Comparison of ENCODE assay signal across 8 cellular contexts in the genomic region with DNA sequence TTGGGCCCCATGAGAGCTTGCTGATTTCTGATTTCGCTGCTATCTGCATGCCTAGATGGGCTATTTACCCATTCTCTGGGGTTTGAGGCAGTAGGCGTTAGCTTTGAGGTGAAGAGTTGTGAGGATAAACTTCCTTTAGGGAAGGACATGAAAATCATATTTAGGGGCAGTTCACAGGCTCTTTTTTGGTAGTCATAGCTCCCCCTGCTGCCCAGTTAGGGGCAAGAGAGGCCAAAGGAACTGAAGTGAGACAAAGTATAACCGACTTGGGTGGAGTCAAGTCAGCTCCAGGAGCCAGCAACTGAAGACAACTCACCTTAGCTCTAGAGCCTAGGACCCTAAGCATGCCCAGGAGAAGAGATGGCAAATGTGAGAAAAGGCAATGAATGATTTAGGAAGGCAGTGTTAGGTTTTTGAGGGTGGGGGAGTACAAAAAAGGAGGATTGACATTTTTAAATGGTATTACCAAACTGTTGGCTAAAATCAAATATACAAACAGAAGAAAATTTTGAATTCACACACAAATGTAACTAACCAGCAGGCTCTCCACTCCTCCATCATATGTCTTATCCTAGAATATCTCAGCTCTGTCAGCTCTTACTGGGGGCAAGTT.
DNase-seq lines count a peak whose midpoint lies in the region; ATAC-seq and TF ChIP-seq lines count a peak whose summit lies in the region.

No MANE protein-coding gene starts in this region.

- peak overlapping the region in 8 of 59 donors; percentile 3 to 46 (median 41) for H3K27ac ChIP-seq in dorsolateral prefrontal cortex

- intact Hi-C loops in dorsolateral prefrontal cortex (cut with DNase I) = loop anchor here (5.0 to 10.0 kb wide), 4 partner anchors 619 to 822 kb away; partner anchors contain the start of gene LMO4 (in 1 of the 2)

- no peak overlapping the region for H3K4me3 ChIP-seq in dorsolateral prefrontal cortex

- ATAC-seq in GM18870 (IDR thresholded peaks at IDR 0.05; ENCODE audit: unreplicated experiment) = peak; percentile 75
- ATAC-seq in HG03354 (IDR thresholded peaks at IDR 0.05; ENCODE audit: poor library complexity, severe bottlenecking, unreplicated experiment) = peak; percentile 83
- ATAC-seq in memory B cell (ENCODE audit: low read depth) = peak; percentile 93

- no peaks in the 10 kb centered on the region for H3K27me3 ChIP-seq in dorsolateral prefrontal cortex

- peaks cover 17% of the 10 kb centered on the region for H3K4me1 Mint-ChIP-seq in memory B cell

- peak overlapping the region; percentile 1 for H3K27ac Mint-ChIP-seq in memory B cell

- DNase-seq in AG08395 (ENCODE audit: low spot score) (peak; percentile 59), NCI-H510A treated with DMSO at 0.1 percent for 48 hours (lab: John Stamatoyannopoulos, UW) (peak; percentile 90), dorsolateral prefrontal cortex (peak in 8 of 10 donors; percentile 25 to 71 (median 62)), memory B cell (ENCODE audit: low spot score in 2 of 2) (peak; percentile 56 to 65)
- DNase-seq in activated CD4-positive, alpha-beta T cell treated with anti-CD3 and anti-CD28 coated beads, Interleukin-2, amount 50 U/mL, for 24 hours (ENCODE audit: low read depth in 1 of 2, low spot score in 1 of 2) = peak; percentile 5 to 27
- peak; percentile 13 for DNase-seq in stimulated activated CD8-positive, alpha-beta memory T cell treated with anti-CD3 and anti-CD28 coated beads, Interleukin-4, amount 100 ng/mL, for 24 hours (ENCODE audit: low read depth)

- H3K4me3 Mint-ChIP-seq in memory B cell = no peak overlapping the region

- no peaks in the 10 kb centered on the region for H3K36me3 Mint-ChIP-seq in memory B cell

- H3K27me3 Mint-ChIP-seq in memory B cell = no peaks in the 10 kb centered on the region

- peak; percentile 45 to 87 (median 76) for TF ChIP-seq CTCF in dorsolateral prefrontal cortex (IDR thresholded peaks at IDR 0.05 in 54 of 56, conservative IDR thresholded peaks at IDR 0.05 in 2 of 56; ENCODE audit: low read depth in 1 of 56, partially characterized antibody in 56 of 56)

- H3K9me3 Mint-ChIP-seq in memory B cell = no peaks in the 10 kb centered on the region

Comparison
In these comparisons a context has a peak if more than half of its experiments do, and no peak if none do; other contexts are left out.
1. DNase-seq: peak in every context shown above with its lines; median percentile 90 in NCI-H510A treated with DMSO at 0.1 percent for 48 hours; 62 in dorsolateral prefrontal cortex; 60 in memory B cell; 59 in AG08395; 16 in activated CD4-positive, alpha-beta T cell treated with anti-CD3 and anti-CD28 coated beads, Interleukin-2, amount 50 U/mL, for 24 hours; 13 in stimulated activated CD8-positive, alpha-beta memory T cell treated with anti-CD3 and anti-CD28 coated beads, Interleukin-4, amount 100 ng/mL, for 24 hours.